1 cellular context compared by ENCODE assay signal in the genomic region with DNA sequence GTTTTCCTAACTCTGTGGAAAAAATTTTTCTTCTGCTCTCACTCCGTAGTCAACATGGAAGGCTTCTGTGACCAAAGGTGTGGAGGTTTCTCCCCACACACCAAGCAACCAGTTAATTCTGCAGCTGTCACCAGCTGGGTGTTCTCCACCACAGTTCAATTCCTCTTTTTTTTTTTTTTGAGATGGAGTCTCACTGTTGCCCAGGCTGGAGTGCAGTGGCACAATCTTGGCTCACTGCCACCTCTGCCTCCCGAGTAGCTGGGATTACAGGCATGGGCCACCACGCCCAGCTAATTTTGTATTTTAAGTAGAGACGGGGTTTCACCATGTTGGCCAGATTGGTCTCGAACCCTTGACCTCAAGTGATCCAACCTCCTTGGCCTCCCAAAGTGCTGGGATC. TPM values are rescaled to one million over a fixed set of nuclear protein-coding genes. Genes with fewer than 3 reads are reported as not detected.
"Had no signal": no experiment of that assay in that cellular context is flagged by ENCODE, and none has a peak within 500 bp of the region (broad histone marks: within the 10 kb centered on the region; RNA-seq: fewer than 3 reads in every experiment).

No MANE protein-coding gene starts in this region.

RNA-seq across cellular contexts. Expression of gene SNX10, which starts 3.5 kb away (rescaled TPM):
- total RNA-seq: myocyte had no signal
